ENCODE assay signal across 9 cellular contexts in genomic region chr6:24113891-24114290, GRCh38. TPM values are rescaled to one million over a fixed set of nuclear protein-coding genes. Genes with fewer than 3 reads are reported as not detected.
"Had no signal": no experiment of that assay in that cellular context is flagged by ENCODE, and none has a peak within 500 bp of the region (broad histone marks: within the 10 kb centered on the region; RNA-seq: fewer than 3 reads in every experiment).

No MANE protein-coding gene starts in this region.

- DNase-seq: Karpas-422, KBM-7, KG1 had no signal

- H3K4me2 ChIP-seq: KMS-11 had no signal

- FAIRE-seq: HTR-8/SVneo had no signal

- H3K9ac ChIP-seq: KMS-11 had no signal

- H3K27ac ChIP-seq: HL-60, KMS-11 had no signal

RNA-seq across cellular contexts. Expression of gene NRSN1, which starts 12.1 kb away (rescaled TPM):
- total RNA-seq: HT-29, HT1080 had no signal
- polyA plus RNA-seq: IgD-negative memory B cell had no signal
